ENCODE assay signal across 9 cellular contexts in genomic region chr15:99719096-99719541, GRCh38. TPM values are rescaled to one million over a fixed set of nuclear protein-coding genes. Genes with fewer than 3 reads are reported as not detected.
A peak's percentile ranks its signal among the peaks of the same experiment; 100 is the strongest.
DNase-seq lines count a peak whose midpoint lies in the region; ATAC-seq, FAIRE-seq and TF ChIP-seq lines count a peak whose summit lies in the region.
"Had no signal": no experiment of that assay in that cellular context is flagged by ENCODE, and none has a peak within 500 bp of the region (broad histone marks: within the 10 kb centered on the region; RNA-seq: fewer than 3 reads in every experiment).

No MANE protein-coding gene starts in this region.

- no peak for TF ChIP-seq RAD21 in GM12878 (IDR thresholded peaks at IDR 0.05; ENCODE audit: insufficient read depth, low read depth, low read length)

- peak; percentile 59 to 73; a peak in 3 of 4 replicates for TF ChIP-seq EP300 in GM12878 (IDR thresholded peaks at IDR 0.05; ENCODE audit: borderline replicate concordance in 1 of 2, control insufficient read depth in 1 of 2, low read depth in 2 of 2, low read length in 2 of 2)
- TF ChIP-seq EP300 in esophagus muscularis mucosa (IDR thresholded peaks at IDR 0.05), result no peak

- peak overlapping the region; percentile 30 for H3K4me3 ChIP-seq in GM12878
- no peak overlapping the region for H3K4me3 ChIP-seq in esophagus muscularis mucosa

- no TSS peak for BruUV-seq in GM12878 (replicated peaks; lab: Mats Ljungman, UMichigan)

- H3K4me1 ChIP-seq in GM12878 (ENCODE audit: control insufficient read depth, insufficient read depth, low read length), result peaks cover 42% of the 10 kb centered on the region
- H3K4me1 ChIP-seq in esophagus muscularis mucosa, result peaks cover 34 to 53% (median 40%) of the 10 kb centered on the region in 4 donors

- 0% methylated on average over 5 of the region's 5 CpGs for WGBS in GM12878 (ENCODE audit: insufficient coverage, insufficient replicate concordance, low lambda C conversion rate, missing lambda C conversion rate)
- WGBS in esophagus muscularis mucosa, result 79% methylated on average over 5 of the region's 5 CpGs

- FAIRE-seq in GM12878 (lab: Jason Lieb, UNC), result peak; percentile 94

- no peaks in the 10 kb centered on the region for H3K27me3 Mint-ChIP-seq in activated CD4-positive, alpha-beta memory T cell treated with anti-CD3 and anti-CD28 coated beads, Interleukin-2, amount 10 ng/mL, durations not matched to agents 7 days and 5 days

- no peak for TF ChIP-seq POLR2A in GM12878 (IDR thresholded peaks at IDR 0.05; ENCODE audit: low read depth, low read length)
- TF ChIP-seq POLR2A in esophagus muscularis mucosa (IDR thresholded peaks at IDR 0.05; ENCODE audit: low read depth), result no peak

- no peaks in the 10 kb centered on the region for H4K20me1 ChIP-seq in GM12878 (ENCODE audit: control insufficient read depth, insufficient read depth)

- peaks cover 8% of the 10 kb centered on the region for H3K36me3 Mint-ChIP-seq in activated CD4-positive, alpha-beta memory T cell treated with anti-CD3 and anti-CD28 coated beads, Interleukin-2, amount 10 ng/mL, durations not matched to agents 7 days and 5 days (ENCODE audit: low read depth)

- POLR2A ChIA-PET in GM12878 (lab: Charles Lee), result interaction anchor here (1.2 to 1.5 kb wide), 3 partner anchors 14 to 465 kb away, joined by 3 to 5 read pairs (median 4); partner anchors contain the start of gene LYSMD4
- POLR2A ChIA-PET in activated CD4-positive, alpha-beta memory T cell treated with anti-CD3 and anti-CD28 coated beads, Interleukin-2, amount 10 ng/mL, durations not matched to agents 7 days and 5 days (lab: Charles Lee), result interaction anchor here (1.1 to 3.5 kb wide), 2 partner anchors 12 to 14 kb away, joined by 3 to 21 read pairs; partner anchors contain the start of gene LYSMD4

- peak overlapping the region; percentile 76 for H3K27ac ChIP-seq in GM12878 (ENCODE audit: control insufficient read depth, insufficient read depth)
- H3K27ac ChIP-seq in esophagus muscularis mucosa (replicated peaks in 1 of 4), result no peak overlapping the region
- H3K27ac ChIP-seq: neutrophil had no signal

- H3K4me3 Mint-ChIP-seq in activated CD4-positive, alpha-beta memory T cell treated with anti-CD3 and anti-CD28 coated beads, Interleukin-2, amount 10 ng/mL, durations not matched to agents 7 days and 5 days, result no peak overlapping the region

- no peaks in the 10 kb centered on the region for H3K9me3 Mint-ChIP-seq in activated CD4-positive, alpha-beta memory T cell treated with anti-CD3 and anti-CD28 coated beads, Interleukin-2, amount 10 ng/mL, durations not matched to agents 7 days and 5 days

- TF ChIP-seq CTCF in GM12878 (IDR thresholded peaks at IDR 0.05 in 2 of 3, conservative IDR thresholded peaks at IDR 0.05 in 1 of 3; ENCODE audit: control insufficient read depth in 2 of 3, extremely low read depth in 1 of 3, insufficient read depth in 1 of 3, low read depth in 3 of 3, low read length in 3 of 3) (no peak), esophagus muscularis mucosa (IDR thresholded peaks at IDR 0.05) (no peak)

- ATAC-seq in GM21360 (IDR thresholded peaks at IDR 0.05; ENCODE audit: unreplicated experiment) (peak; percentile 86), HG03457 (IDR thresholded peaks at IDR 0.05; ENCODE audit: unreplicated experiment) (peak; percentile 88), GM12878 (peak; percentile 93)

- DNase-seq in ELR (ENCODE audit: low read depth), result peak; percentile 58
- DNase-seq in GM12878 (ENCODE audit: low read depth, low spot score), result peak; percentile 83
- DNase-seq in esophagus muscularis mucosa (ENCODE audit: extremely low spot score), result no peak
- no peak for DNase-seq in inferior parietal cortex (ENCODE audit: extremely low spot score)
- DNase-seq in activated CD4-positive, alpha-beta memory T cell treated with anti-CD3 and anti-CD28 coated beads, Interleukin-2, amount 10 ng/mL, durations not matched to agents 7 days and 5 days, result no peak
- no peak for DNase-seq in CD1c-positive myeloid dendritic cell (ENCODE audit: extremely low spot score)

- no peaks in the 10 kb centered on the region for H3K79me2 ChIP-seq in GM12878 (ENCODE audit: control insufficient read depth, insufficient read depth, low read length)

- in situ Hi-C loops in GM12878 (cut with MboI), result no loop called here

- RAD21 ChIA-PET in GM12878 (lab: Charles Lee; ENCODE audit: unreplicated experiment), result interaction anchor here (0.6 to 4.2 kb wide), 4 partner anchors 14 to 207 kb away, joined by 3 to 24 read pairs (median 5); partner anchors contain the start of gene LYSMD4

- H3K9ac ChIP-seq in GM12878 (ENCODE audit: control insufficient read depth, insufficient read depth, low read length), result no peak overlapping the region

- peaks cover 34% of the 10 kb centered on the region for H3K4me1 Mint-ChIP-seq in activated CD4-positive, alpha-beta memory T cell treated with anti-CD3 and anti-CD28 coated beads, Interleukin-2, amount 10 ng/mL, durations not matched to agents 7 days and 5 days

- no peaks in the 10 kb centered on the region; the same call in 2 of the 3 replicates for H3K9me3 ChIP-seq in GM12878 (replicated peaks; ENCODE audit: control insufficient read depth, insufficient read depth, low read length)
- H3K9me3 ChIP-seq in esophagus muscularis mucosa, result no peaks in the 10 kb centered on the region
- H3K9me3 ChIP-seq: neutrophil had no signal

- H3K27me3 ChIP-seq in GM12878 (replicated peaks in 1 of 2; ENCODE audit: control insufficient read depth in 2 of 2, insufficient read depth in 2 of 2, low read length in 1 of 2) (no peaks in the 10 kb centered on the region), esophagus muscularis mucosa (no peaks in the 10 kb centered on the region)
- H3K27me3 ChIP-seq: neutrophil had no signal

- no peak overlapping the region for H3K27ac Mint-ChIP-seq in activated CD4-positive, alpha-beta memory T cell treated with anti-CD3 and anti-CD28 coated beads, Interleukin-2, amount 10 ng/mL, durations not matched to agents 7 days and 5 days

- CTCF ChIA-PET in GM12878 (lab: Yijun Ruan, JAX), result interaction anchor here (0.8 to 7.4 kb wide), 10 partner anchors 11 to 463 kb away, joined by 3 to 68 read pairs (median 5); partner anchors contain the start of gene LYSMD4
- CTCF ChIA-PET in activated CD4-positive, alpha-beta memory T cell treated with anti-CD3 and anti-CD28 coated beads, Interleukin-2, amount 10 ng/mL, durations not matched to agents 7 days and 5 days (lab: Charles Lee), result interaction anchor here (1.2 to 3.2 kb wide), 2 partner anchors 15 to 446 kb away, joined by 3 to 17 read pairs; no protein-coding TSS in a partner anchor

- intact Hi-C loops in GM12878 (cut with micrococcal nuclease; ENCODE audit: unreplicated experiment) (no loop called here), esophagus muscularis mucosa (cut with DNase I) (no loop called here)

- SMC1A ChIA-PET in GM12878 (lab: Charles Lee; ENCODE audit: uncharacterized antibody, unreplicated experiment), result interaction anchor here (0.6 to 4.3 kb wide), 15 partner anchors 10 to 445 kb away, joined by 3 to 28 read pairs (median 4); partner anchors contain the start of gene LYSMD4

- peak overlapping the region; percentile 97 for H3K4me2 ChIP-seq in GM12878 (ENCODE audit: control insufficient read depth, insufficient read depth)

- 0 out of 2 replicates have a peak overlapping the region, but pooled peaks have one; percentile 7 for H2AFZ ChIP-seq in GM12878 (ENCODE audit: control insufficient read depth, low read depth, low read length)

- H3K36me3 ChIP-seq in GM12878 (ENCODE audit: control insufficient read depth in 2 of 2, insufficient read depth in 2 of 2, low read length in 1 of 2), result peaks cover 1 to 7% of the 10 kb centered on the region in 2 experiments; a peak in 1 of 4 replicates
- peaks cover 0 to 33% (median 12%) of the 10 kb centered on the region in 4 donors for H3K36me3 ChIP-seq in esophagus muscularis mucosa

TF ChIP-seq in GM12878, 131 proteins besides CTCF, POLR2A, EP300 and RAD21 (continues in another document):
- TF ChIP-seq RBBP5 (conservative IDR thresholded peaks at IDR 0.05) (no peak), CEBPB (IDR thresholded peaks at IDR 0.05; ENCODE audit: borderline replicate concordance in 1 of 2, low read depth in 2 of 2, low read length in 2 of 2) (peak in 1 of 2 experiments; percentile 37; a peak in 1 of 4 replicates), SMARCA5 (IDR thresholded peaks at IDR 0.05) (no peak), CHD4 (IDR thresholded peaks at IDR 0.05) (no peak), RELA (IDR thresholded peaks at IDR 0.05; ENCODE audit: borderline replicate concordance, partially characterized antibody) (no peak), MEF2B (IDR thresholded peaks at IDR 0.05; ENCODE audit: partially characterized antibody, poor library complexity, severe bottlenecking) (peak; percentile 29), NR2F1 (conservative IDR thresholded peaks at IDR 0.05) (no peak), PAX5 (IDR thresholded peaks at IDR 0.05; ENCODE audit: borderline replicate concordance, low read depth, low read length) (no peak), ZSCAN29 (IDR thresholded peaks at IDR 0.05) (no peak), JUNB (IDR thresholded peaks at IDR 0.05) (peak; percentile 37; the same call in 1 of the 2 replicates), SRF (IDR thresholded peaks at IDR 0.05; ENCODE audit: low read depth in 2 of 2, low read length in 2 of 2) (no peak), PML (IDR thresholded peaks at IDR 0.05; ENCODE audit: low read length) (no peak), HDAC2 (IDR thresholded peaks at IDR 0.05) (no peak)

RNA-seq across cellular contexts. Expression of gene LYSMD4, which starts 14.1 kb away (rescaled TPM):
- total RNA-seq in GM12878 (2013; cell fraction: nucleolus; rRNA removed), result 6.6 and 8.7 TPM in 2 replicates
- total RNA-seq in GM12878 (2014; rRNA removed) (5.3 and 5.7 TPM in 2 replicates), GM12878 (2014; rRNA removed; fragmentation: Illumina TruSeq; extraction: Trizol) (3.3 and 3.6 TPM in 2 replicates), GM12878 (2021) (4.1 and 5.2 TPM in 2 replicates), esophagus muscularis mucosa (10 to 100 TPM in 3 of 4 donors, 1 to 10 TPM in 1; 7.6 to 15.8 (median 15.2) TPM)
- 3.3 TPM for polyA plus RNA-seq in GM12878 (2011; ENCODE audit: low read depth)
- polyA plus RNA-seq in GM12878 (2011; rRNA removed) (2.0 and 2.4 TPM in 2 replicates), GM12878 (2014; fragmentation: Illumina TruSeq; extraction: Trizol) (2.9 and 3.1 TPM in 2 replicates), GM12878 (2014; fragmentation: Nextera tagmentation; extraction: Ambion mirVana) (1 to 10 TPM; 1.8 to 5.2 TPM), GM12878 (2014; rRNA removed) (4.2 and 5.4 TPM in 2 replicates), GM12878 (2016; fragmentation: Nextera tagmentation; extraction: Ambion mirVana) (1 to 10 TPM; 3.6 to 5.8 TPM)
- polyA plus RNA-seq in GM12878 (2011; cell fraction: cytosol; rRNA removed), result 3.1 and 3.4 TPM in 2 replicates
- 10.5 and 12.5 TPM in 2 replicates for polyA plus RNA-seq in GM12878 (2011; cell fraction: nucleus; rRNA removed)
- 4.5 and 5.5 TPM in 2 replicates for polyA plus RNA-seq in GM12878 (2012)
- polyA minus RNA-seq in GM12878 (2011; rRNA and poly(A)+ RNA removed), result 1.8 and 3.6 TPM in 2 replicates
- 0.80 and 0.83 TPM in 2 replicates for polyA minus RNA-seq in GM12878 (2011; cell fraction: cytosol; rRNA and poly(A)+ RNA removed)
- 4.7 and 5.9 TPM in 2 replicates for polyA minus RNA-seq in GM12878 (2011; cell fraction: nucleus; rRNA and poly(A)+ RNA removed)
- 10 to 100 TPM; 10.7 to 10.9 TPM for total RNA-seq in activated CD4-positive, alpha-beta memory T cell treated with anti-CD3 and anti-CD28 coated beads, Interleukin-2, amount 10 ng/mL, durations not matched to agents 7 days and 5 days

Comparison
In these comparisons a context has a peak if more than half of its experiments do, and no peak if none do; other contexts are left out.
1. DNase-seq: peak in ELR (single experiment) and GM12878 (single experiment); none in esophagus muscularis mucosa (single experiment), inferior parietal cortex (single experiment), activated CD4-positive, alpha-beta memory T cell treated with anti-CD3 and anti-CD28 coated beads, Interleukin-2, amount 10 ng/mL, durations not matched to agents 7 days and 5 days (single experiment) and CD1c-positive myeloid dendritic cell (single experiment).
2. Peak in every context shown above with its lines, with median percentiles within 50 percentile points of each other: ATAC-seq.